In genomic region chr1:172321429-172321828, GRCh38 we compare ENCODE assay signal across 11 cellular contexts.
DNase-seq lines count a peak whose midpoint lies in the region; ATAC-seq and TF ChIP-seq lines count a peak whose summit lies in the region.
"Had no signal": no experiment of that assay in that cellular context is flagged by ENCODE, and none has a peak within 500 bp of the region (broad histone marks: within the 10 kb centered on the region; RNA-seq: fewer than 3 reads in every experiment).

No MANE protein-coding gene starts in this region.

- no peak overlapping the region for H3K9ac ChIP-seq in muscle layer of colon (ENCODE audit: low read length)

- H3K4me3 Mint-ChIP-seq in natural killer cell treated with Interleukin-12 subunit alpha and Interleukin-12 subunit beta and Interleukin-15 and Interleukin-18, amount 100 ng/mL, for 72 hours = no peak overlapping the region
- H3K4me3 Mint-ChIP-seq in stimulated activated naive B cell treated with anti-CD40 and anti-IgM and Interleukin-4, amounts not matched to agents 10 μg/mL and 1 μg/mL and 100 μg/mL, for 72 hours = no peak overlapping the region
- H3K4me3 Mint-ChIP-seq: CD4-positive, alpha-beta T cell had no signal

- H3K9me3 ChIP-seq in MG63 (no peaks in the 10 kb centered on the region), muscle layer of colon (ENCODE audit: low read length) (no peaks in the 10 kb centered on the region)

- peaks cover 49% of the 10 kb centered on the region for H3K4me1 ChIP-seq in muscle layer of colon (ENCODE audit: insufficient read depth, low read length)

- H3K27ac Mint-ChIP-seq in natural killer cell treated with Interleukin-12 subunit alpha and Interleukin-12 subunit beta and Interleukin-15 and Interleukin-18, amount 100 ng/mL, for 72 hours = no peak overlapping the region
- no peak overlapping the region for H3K27ac Mint-ChIP-seq in stimulated activated naive B cell treated with anti-CD40 and anti-IgM and Interleukin-4, amounts not matched to agents 10 μg/mL and 1 μg/mL and 100 μg/mL, for 72 hours
- H3K27ac Mint-ChIP-seq: CD4-positive, alpha-beta T cell had no signal

- DNase-seq in AG08395 (ENCODE audit: low spot score) (peak; percentile 73), MG63 (peak; percentile 49), cerebellum (ENCODE audit: low spot score) (peak; percentile 34), lower leg skin (ENCODE audit: low spot score in 2 of 2) (no peak)
- DNase-seq in natural killer cell treated with Interleukin-12 subunit alpha and Interleukin-12 subunit beta and Interleukin-15 and Interleukin-18, amount 100 ng/mL, for 72 hours (ENCODE audit: low spot score) = no peak
- no peak for DNase-seq in stimulated activated naive B cell treated with anti-CD40 and anti-IgM and Interleukin-4, amounts not matched to agents 10 μg/mL and 1 μg/mL and 100 μg/mL, for 72 hours
- DNase-seq: activated naive CD4-positive, alpha-beta T cell treated with anti-CD3 and anti-CD28 coated beads, Interleukin-2, amount 50 U/mL, for 16 hours; CD4-positive, alpha-beta T cell; Kasumi-1 had no signal

- 39 to 46% methylated on average over 4 of the region's 4 CpGs for WGBS in lower leg skin, 2 donors

- no peaks in the 10 kb centered on the region for H3K9me3 Mint-ChIP-seq in natural killer cell treated with Interleukin-12 subunit alpha and Interleukin-12 subunit beta and Interleukin-15 and Interleukin-18, amount 100 ng/mL, for 72 hours
- no peaks in the 10 kb centered on the region for H3K9me3 Mint-ChIP-seq in stimulated activated naive B cell treated with anti-CD40 and anti-IgM and Interleukin-4, amounts not matched to agents 10 μg/mL and 1 μg/mL and 100 μg/mL, for 72 hours

- H3K4me3 ChIP-seq in MG63 (no peak overlapping the region), muscle layer of colon (ENCODE audit: low read depth in 1 of 2, low read length in 2 of 2) (no peak overlapping the region), lower leg skin (ENCODE audit: low read depth, poor library complexity, severe bottlenecking) (no peak overlapping the region)

- H3K36me3 ChIP-seq in MG63 (no peaks in the 10 kb centered on the region), muscle layer of colon (ENCODE audit: insufficient read depth, low read length) (no peaks in the 10 kb centered on the region)

- no peak for TF ChIP-seq POLR2A in lower leg skin (IDR thresholded peaks at IDR 0.05)

- peak overlapping the region; percentile 10 for H3K27ac ChIP-seq in muscle layer of colon (ENCODE audit: low read depth, low read length)

- no peak for TF ChIP-seq CTCF in lower leg skin (IDR thresholded peaks at IDR 0.05)

- no peaks in the 10 kb centered on the region for H3K27me3 ChIP-seq in MG63
- no peaks in the 10 kb centered on the region for H3K27me3 ChIP-seq in muscle layer of colon (ENCODE audit: control insufficient read depth in 1 of 2, insufficient read depth in 2 of 2, low read length in 2 of 2)

- no peaks in the 10 kb centered on the region for H3K4me1 Mint-ChIP-seq in natural killer cell treated with Interleukin-12 subunit alpha and Interleukin-12 subunit beta and Interleukin-15 and Interleukin-18, amount 100 ng/mL, for 72 hours (ENCODE audit: low read depth in 2 of 2)
- no peaks in the 10 kb centered on the region for H3K4me1 Mint-ChIP-seq in stimulated activated naive B cell treated with anti-CD40 and anti-IgM and Interleukin-4, amounts not matched to agents 10 μg/mL and 1 μg/mL and 100 μg/mL, for 72 hours

- intact Hi-C loops in lower leg skin (cut with DNase I; ENCODE audit: low total_unique reads) = no loop called here

- H3K27me3 Mint-ChIP-seq in natural killer cell treated with Interleukin-12 subunit alpha and Interleukin-12 subunit beta and Interleukin-15 and Interleukin-18, amount 100 ng/mL, for 72 hours = no peaks in the 10 kb centered on the region
- H3K27me3 Mint-ChIP-seq in stimulated activated naive B cell treated with anti-CD40 and anti-IgM and Interleukin-4, amounts not matched to agents 10 μg/mL and 1 μg/mL and 100 μg/mL, for 72 hours = no peaks in the 10 kb centered on the region
- H3K27me3 Mint-ChIP-seq: CD4-positive, alpha-beta T cell had no signal

- no peaks in the 10 kb centered on the region for H3K36me3 Mint-ChIP-seq in natural killer cell treated with Interleukin-12 subunit alpha and Interleukin-12 subunit beta and Interleukin-15 and Interleukin-18, amount 100 ng/mL, for 72 hours
- H3K36me3 Mint-ChIP-seq in stimulated activated naive B cell treated with anti-CD40 and anti-IgM and Interleukin-4, amounts not matched to agents 10 μg/mL and 1 μg/mL and 100 μg/mL, for 72 hours = no peaks in the 10 kb centered on the region

- no peak for ATAC-seq in natural killer cell treated with Interleukin-12 subunit alpha and Interleukin-12 subunit beta and Interleukin-15 and Interleukin-18, amount 100 ng/mL, for 72 hours
- no peak for ATAC-seq in GM19467 (IDR thresholded peaks at IDR 0.05; ENCODE audit: unreplicated experiment)
- no peak for ATAC-seq in stimulated activated naive B cell treated with anti-CD40 and anti-IgM and Interleukin-4, amounts not matched to agents 10 μg/mL and 1 μg/mL and 100 μg/mL, for 72 hours (replicated peaks)

Comparison
In these comparisons a context has a peak if more than half of its experiments do, and no peak if none do; other contexts are left out.
1. DNase-seq: peak in AG08395 (single experiment), MG63 (single experiment) and cerebellum (single experiment); none in natural killer cell treated with Interleukin-12 subunit alpha and Interleukin-12 subunit beta and Interleukin-15 and Interleukin-18, amount 100 ng/mL, for 72 hours (single experiment), lower leg skin (0 of 2) and stimulated activated naive B cell treated with anti-CD40 and anti-IgM and Interleukin-4, amounts not matched to agents 10 μg/mL and 1 μg/mL and 100 μg/mL, for 72 hours (single experiment).